Comparison of ENCODE assay signal across 26 cellular contexts in genomic region chr10:22047812-22048211, GRCh38. TPM values are rescaled to one million over a fixed set of nuclear protein-coding genes. Genes with fewer than 3 reads are reported as not detected.
DNase-seq lines count a peak whose midpoint lies in the region; ATAC-seq, FAIRE-seq and TF ChIP-seq lines count a peak whose summit lies in the region.
"Had no signal": no experiment of that assay in that cellular context is flagged by ENCODE, and none has a peak within 500 bp of the region (broad histone marks: within the 10 kb centered on the region; RNA-seq: fewer than 3 reads in every experiment).

No MANE protein-coding gene starts in this region.

- FAIRE-seq in K562 (lab: Jason Lieb, UNC), result no peak
- FAIRE-seq: A204.1, GM12878, GM12892, GM18507, GM19239 had no signal

- no peak for TF ChIP-seq CTCF in K562 (IDR thresholded peaks at IDR 0.05 in 2 of 3, conservative IDR thresholded peaks at IDR 0.05 in 1 of 3; ENCODE audit: insufficient read depth in 2 of 3, low read depth in 1 of 3, low read length in 3 of 3)

- no TSS peak for BruUV-seq in K562 (replicated peaks; lab: Mats Ljungman, UMichigan)

- H3K27ac ChIP-seq in K562 (ENCODE audit: extremely low read depth, low read depth, low read length), result no peak overlapping the region
- H3K27ac ChIP-seq: BLaER1 had no signal

- TF ChIP-seq EP300 in K562 (IDR thresholded peaks at IDR 0.05; ENCODE audit: low read length), result no peak

- H4K20me1 ChIP-seq in K562 (replicated peaks; ENCODE audit: control insufficient read depth, insufficient read depth, low read length), result no peaks in the 10 kb centered on the region
- H4K20me1 ChIP-seq: BLaER1 had no signal

- no peak overlapping the region for H2AFZ ChIP-seq in K562 (ENCODE audit: low read depth, low read length)

- no peaks in the 10 kb centered on the region for H3K79me2 ChIP-seq in K562 (ENCODE audit: control insufficient read depth, insufficient read depth, low read length)

- H3K4me2 ChIP-seq in K562 (ENCODE audit: insufficient read depth, low read length), result no peak overlapping the region
- H3K4me2 ChIP-seq: BLaER1 had no signal

- no peak for DNase-seq in HEK293T (ENCODE audit: extremely low spot score)
- DNase-seq in K562 (ENCODE audit: extremely low read depth in 1 of 4, low spot score in 3 of 4), result no peak
- no peak for DNase-seq in cortex of kidney (lab: John Stamatoyannopoulos, UW)
- no peak for DNase-seq in SIG-M5 (lab: John Stamatoyannopoulos, UW)
- DNase-seq: 8988T; ACHN; BE2C; C1 segment of cervical spinal cord; CD4-positive, alpha-beta memory T cell; CD4-positive, CD25-positive, alpha-beta regulatory T cell; CD8-positive, alpha-beta memory T cell; COR-L47; DMS 273 treated with DMSO at 0.1 percent for 48 hours; DMS153; DMS53; DMS79; DND-41; EL; GDM1 had no signal

- TF ChIP-seq RAD21 in K562 (CRISPR knock-in tag; conservative IDR thresholded peaks at IDR 0.05 in 1 of 2, IDR thresholded peaks at IDR 0.05 in 1 of 2), result no peak

- H3K36me3 ChIP-seq in K562 (ENCODE audit: control insufficient read depth, insufficient read depth, low read length), result no peaks in the 10 kb centered on the region
- H3K36me3 ChIP-seq: BE2C, BLaER1 had no signal

- H3K9me3 ChIP-seq in K562 (replicated peaks; ENCODE audit: control insufficient read depth, insufficient read depth, low read depth, low read length), result peaks cover 4% of the 10 kb centered on the region
- H3K9me3 ChIP-seq: BE2C, BLaER1 had no signal

- peaks cover 0 to 4% of the 10 kb centered on the region in 2 experiments; a peak in 2 of 5 replicates for H3K4me1 ChIP-seq in K562 (replicated peaks in 1 of 2; ENCODE audit: control insufficient read depth in 2 of 2, insufficient read depth in 2 of 2, low read length in 2 of 2)
- H3K4me1 ChIP-seq: BLaER1 had no signal

- 0% methylated on average over 1 of the region's 1 CpG for WGBS in K562 (ENCODE audit: insufficient coverage, low coverage, missing lambda C conversion rate)

- CTCF ChIA-PET in HEK293T (lab: Yijun Ruan, JAX) (no interaction called here), K562 (lab: Yijun Ruan, JAX; ENCODE audit: low intra/inter-chr PET ratio) (no interaction called here)

- no peaks in the 10 kb centered on the region for H3K9me1 ChIP-seq in K562 (ENCODE audit: control insufficient read depth, insufficient read depth, low read length)

- no peak overlapping the region for H3K9ac ChIP-seq in K562 (ENCODE audit: insufficient read depth in 1 of 2, low read depth in 2 of 2, low read length in 2 of 2)
- H3K9ac ChIP-seq: BLaER1 had no signal

- POLR2A ChIA-PET in HEK293T (lab: Yijun Ruan, JAX) (no interaction called here), K562 (lab: Yijun Ruan, JAX) (no interaction called here)

- in situ Hi-C loops in K562 (cut with MboI), result no loop called here

- H3K27me3 ChIP-seq in K562 (ENCODE audit: control insufficient read depth in 2 of 2, insufficient read depth in 2 of 2, low read length in 2 of 2), result no peaks in the 10 kb centered on the region
- H3K27me3 ChIP-seq: BE2C, BLaER1 had no signal

- ATAC-seq in K562 (no peak), HG02885 (IDR thresholded peaks at IDR 0.05; ENCODE audit: poor library complexity, unreplicated experiment) (no peak)
- ATAC-seq: GM12878 had no signal

- H3K4me3 ChIP-seq in K562, result no peak overlapping the region
- H3K4me3 ChIP-seq: BLaER1, GM12878 had no signal

- intact Hi-C loops in K562 (cut with micrococcal nuclease), result no loop called here

- no peak for TF ChIP-seq POLR2A in K562 (conservative IDR thresholded peaks at IDR 0.05)

TF ChIP-seq in HEK293T, 16 proteins besides CTCF, POLR2A, EP300 and RAD21:
- TF ChIP-seq HDGF (IDR thresholded peaks at IDR 0.05; ENCODE audit: borderline replicate concordance), result no peak
- no peak for TF ChIP-seq ARNT (IDR thresholded peaks at IDR 0.05)
- no peak for TF ChIP-seq SP1 (IDR thresholded peaks at IDR 0.05)
- 0 out of 2 replicates have a peak, but pooled peaks have one; percentile 22 for TF ChIP-seq FOXM1 (IDR thresholded peaks at IDR 0.05; ENCODE audit: borderline replicate concordance)

TF ChIP-seq in K562, 482 proteins besides CTCF, POLR2A, EP300 and RAD21 (continues in another document):
- no peak for TF ChIP-seq KAT8 (IDR thresholded peaks at IDR 0.05; ENCODE audit: low read depth)
- TF ChIP-seq, protein P1, sequence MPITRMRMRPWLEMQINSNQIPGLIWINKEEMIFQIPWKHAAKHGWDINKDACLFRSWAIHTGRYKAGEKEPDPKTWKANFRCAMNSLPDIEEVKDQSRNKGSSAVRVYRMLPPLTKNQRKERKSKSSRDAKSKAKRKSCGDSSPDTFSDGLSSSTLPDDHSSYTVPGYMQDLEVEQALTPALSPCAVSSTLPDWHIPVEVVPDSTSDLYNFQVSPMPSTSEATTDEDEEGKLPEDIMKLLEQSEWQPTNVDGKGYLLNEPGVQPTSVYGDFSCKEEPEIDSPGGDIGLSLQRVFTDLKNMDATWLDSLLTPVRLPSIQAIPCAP (CRISPR knock-in tag; IDR thresholded peaks at IDR 0.05; ENCODE audit: borderline replicate concordance), result no peak
- TF ChIP-seq ARID2 (IDR thresholded peaks at IDR 0.05), result no peak
- no peak for TF ChIP-seq KDM1A (IDR thresholded peaks at IDR 0.05)
- TF ChIP-seq NFATC3 (IDR thresholded peaks at IDR 0.05), result no peak
- no peak for TF ChIP-seq POLR2AphosphoS2 (IDR thresholded peaks at IDR 0.05; ENCODE audit: low read length)
- no peak for TF ChIP-seq MAZ (CRISPR knock-in tag; conservative IDR thresholded peaks at IDR 0.05 in 1 of 2, IDR thresholded peaks at IDR 0.05 in 1 of 2)
- no peak for TF ChIP-seq CREB1 (IDR thresholded peaks at IDR 0.05)
- no peak for TF ChIP-seq CREB1 (CRISPR knock-in tag; IDR thresholded peaks at IDR 0.05)
- peak; percentile 77 for TF ChIP-seq FOXM1 (IDR thresholded peaks at IDR 0.05; ENCODE audit: low read depth)
- TF ChIP-seq FOXM1 (CRISPR knock-in tag; IDR thresholded peaks at IDR 0.05; ENCODE audit: low read depth), result no peak
- no peak for TF ChIP-seq KDM5B (IDR thresholded peaks at IDR 0.05; ENCODE audit: insufficient replicate concordance, low read depth, low read length)
- TF ChIP-seq RBM34 (IDR thresholded peaks at IDR 0.05; ENCODE audit: borderline replicate concordance, insufficient read depth, low read length), result no peak
- no peak for TF ChIP-seq GTF2E2 (tag; IDR thresholded peaks at IDR 0.05)
- TF ChIP-seq ZNF436 (CRISPR knock-in tag; IDR thresholded peaks at IDR 0.05), result no peak
- no peak for TF ChIP-seq RBFOX2 (IDR thresholded peaks at IDR 0.05; ENCODE audit: low read depth, low read length)
- TF ChIP-seq ZNF696 (CRISPR knock-in tag; conservative IDR thresholded peaks at IDR 0.05), result no peak
- TF ChIP-seq ZNF699 (CRISPR knock-in tag; IDR thresholded peaks at IDR 0.05; ENCODE audit: insufficient replicate concordance), result no peak
- TF ChIP-seq KAT2B (IDR thresholded peaks at IDR 0.05; ENCODE audit: low read depth, low read length), result no peak
- TF ChIP-seq, protein P2, sequence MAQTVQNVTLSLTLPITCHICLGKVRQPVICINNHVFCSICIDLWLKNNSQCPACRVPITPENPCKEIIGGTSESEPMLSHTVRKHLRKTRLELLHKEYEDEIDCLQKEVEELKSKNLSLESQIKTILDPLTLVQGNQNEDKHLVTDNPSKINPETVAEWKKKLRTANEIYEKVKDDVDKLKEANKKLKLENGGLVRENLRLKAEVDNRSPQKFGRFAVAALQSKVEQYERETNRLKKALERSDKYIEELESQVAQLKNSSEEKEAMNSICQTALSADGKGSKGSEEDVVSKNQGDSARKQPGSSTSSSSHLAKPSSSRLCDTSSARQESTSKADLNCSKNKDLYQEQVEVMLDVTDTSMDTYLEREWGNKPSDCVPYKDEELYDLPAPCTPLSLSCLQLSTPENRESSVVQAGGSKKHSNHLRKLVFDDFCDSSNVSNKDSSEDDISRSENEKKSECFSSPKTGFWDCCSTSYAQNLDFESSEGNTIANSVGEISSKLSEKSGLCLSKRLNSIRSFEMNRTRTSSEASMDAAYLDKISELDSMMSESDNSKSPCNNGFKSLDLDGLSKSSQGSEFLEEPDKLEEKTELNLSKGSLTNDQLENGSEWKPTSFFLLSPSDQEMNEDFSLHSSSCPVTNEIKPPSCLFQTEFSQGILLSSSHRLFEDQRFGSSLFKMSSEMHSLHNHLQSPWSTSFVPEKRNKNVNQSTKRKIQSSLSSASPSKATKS (CRISPR knock-in tag; IDR thresholded peaks at IDR 0.05), result no peak
- TF ChIP-seq SUPT5H (IDR thresholded peaks at IDR 0.05), result no peak
- TF ChIP-seq ZNF134 (CRISPR knock-in tag; conservative IDR thresholded peaks at IDR 0.05), result peak; percentile 99
- TF ChIP-seq CSDE1 (IDR thresholded peaks at IDR 0.05), result no peak
- TF ChIP-seq RBM25 (IDR thresholded peaks at IDR 0.05; ENCODE audit: low read depth, low read length, severe bottlenecking), result peak; percentile 97
- no peak for TF ChIP-seq PHF21A (IDR thresholded peaks at IDR 0.05; ENCODE audit: borderline replicate concordance, low read depth)
- TF ChIP-seq NFIX (CRISPR knock-in tag; IDR thresholded peaks at IDR 0.05; ENCODE audit: low read depth), result no peak
- TF ChIP-seq YY1 (IDR thresholded peaks at IDR 0.05; ENCODE audit: borderline replicate concordance in 1 of 3, control insufficient read depth in 1 of 3, extremely low read depth in 1 of 3, insufficient read depth in 3 of 3, insufficient read length in 1 of 3, insufficient replicate concordance in 2 of 3, low read depth in 1 of 3, low read length in 2 of 3), result no peak

RNA-seq across cellular contexts. Expression of gene DNAJC1, which starts 44.3 kb away (rescaled TPM):
- 29.4 and 61.1 TPM in 2 replicates for total RNA-seq in K562 (2011; cell fraction: chromatin; rRNA removed; ENCODE audit: low replicate concordance)
- total RNA-seq in K562 (2011; cell fraction: nucleolus; rRNA removed), result 34.9 and 39.7 TPM in 2 replicates
- 35.4 and 45.9 TPM in 2 replicates for total RNA-seq in K562 (2011; cell fraction: nucleoplasm; rRNA removed)
- total RNA-seq in K562 (2014; rRNA removed), result 57.7 and 77.6 TPM in 2 replicates
- total RNA-seq in K562 (2014; rRNA removed; fragmentation: Illumina TruSeq; extraction: Trizol), result 40.3 and 46.3 TPM in 2 replicates
- 43.7 and 47.5 TPM in 2 replicates for total RNA-seq in K562 (2015; rRNA removed; fragmentation: Illumina TruSeq; extraction: Trizol)
- total RNA-seq in K562 (2021), result 36.4 and 39.6 TPM in 2 replicates
- polyA plus RNA-seq in K562 (2011; rRNA removed), result 57.6 and 63.4 TPM in 2 replicates
- polyA plus RNA-seq in K562 (2011; cell fraction: cytosol; rRNA removed), result 21.2 and 30.8 TPM in 2 replicates
- polyA plus RNA-seq in K562 (2011; cell fraction: nucleus; rRNA removed), result 23.2 and 30.1 TPM in 2 replicates
- 30.9 and 42.9 TPM in 2 replicates for polyA plus RNA-seq in K562 (2012)
- polyA plus RNA-seq in K562 (2014; fragmentation: Illumina TruSeq; extraction: Trizol), result 39.7 and 52.9 TPM in 2 replicates
- polyA plus RNA-seq in K562 (2014; fragmentation: Nextera tagmentation; extraction: Ambion mirVana), result 1 to 10 TPM; 5.4 to 6.5 TPM
- polyA plus RNA-seq in K562 (2014; rRNA removed), result 45.4 and 60.6 TPM in 2 replicates
- 44.3 and 45.7 TPM in 2 replicates for polyA minus RNA-seq in K562 (2011; rRNA and poly(A)+ RNA removed)
- polyA minus RNA-seq in K562 (2011; cell fraction: cytosol; rRNA and poly(A)+ RNA removed), result 18.0 and 26.0 TPM in 2 replicates
- 39.7 and 46.4 TPM in 2 replicates for polyA minus RNA-seq in K562 (2011; cell fraction: nucleus; rRNA and poly(A)+ RNA removed)
